18 cellular contexts compared by ENCODE assay signal in genomic region chr2:10374362-10374943, GRCh38.
DNase-seq lines count a peak whose midpoint lies in the region; ATAC-seq and TF ChIP-seq lines count a peak whose summit lies in the region.
"Had no signal": no experiment of that assay in that cellular context is flagged by ENCODE, and none has a peak within 500 bp of the region (broad histone marks: within the 10 kb centered on the region; RNA-seq: fewer than 3 reads in every experiment).

No MANE protein-coding gene starts in this region.

- H3K9me3 Mint-ChIP-seq in endothelial cell (ENCODE audit: unreplicated experiment) = no peaks in the 10 kb centered on the region
- H3K9me3 Mint-ChIP-seq in stimulated activated memory B cell treated with anti-CD40 and anti-IgM and Interleukin-4, amounts not matched to agents 10 μg/mL and 1 μg/mL and 100 μg/mL, for 72 hours = no peaks in the 10 kb centered on the region

- H3K4me1 Mint-ChIP-seq in T-helper 17 cell (peaks cover 48% of the 10 kb centered on the region), endothelial cell (ENCODE audit: unreplicated experiment) (peaks cover 23% of the 10 kb centered on the region)
- H3K4me1 Mint-ChIP-seq in stimulated activated memory B cell treated with anti-CD40 and anti-IgM and Interleukin-4, amounts not matched to agents 10 μg/mL and 1 μg/mL and 100 μg/mL, for 72 hours = peaks cover 92% of the 10 kb centered on the region

- ATAC-seq in Right ventricle myocardium inferior = no peak
- no peak for ATAC-seq in left cardiac atrium
- ATAC-seq in T-helper 17 cell = no peak
- no peak for ATAC-seq in stimulated activated memory B cell treated with anti-CD40 and anti-IgM and Interleukin-4, amounts not matched to agents 10 μg/mL and 1 μg/mL and 100 μg/mL, for 72 hours
- ATAC-seq in HG02973 (IDR thresholded peaks at IDR 0.05; ENCODE audit: unreplicated experiment) = no peak
- ATAC-seq: left ventricle myocardium superior, pancreas had no signal

- intact Hi-C loops in Right ventricle myocardium inferior (cut with DNase I) = no loop called here
- intact Hi-C loops in left cardiac atrium (cut with DNase I) = no loop called here

- peak; percentile 52 for DNase-seq in Right ventricle myocardium inferior (ENCODE audit: missing footprints)
- DNase-seq in left cardiac atrium = no peak
- DNase-seq in T-helper 17 cell = no peak
- DNase-seq in endothelial cell (ENCODE audit: low spot score) = no peak
- DNase-seq in NCI-H2029 (lab: John Stamatoyannopoulos, UW) = no peak
- no peak for DNase-seq in germinal center (ENCODE audit: low spot score)
- DNase-seq: activated CD4-positive, alpha-beta T cell treated with anti-CD3 and anti-CD28 coated beads for 1 hour; activated T-cell treated with anti-CD3 and anti-CD28 coated beads for 4 hours; dorsolateral prefrontal cortex; H7; left ventricle myocardium superior; NCI-H1048; NCI-H526 treated with DMSO at 0.1 percent for 48 hours had no signal

- no peaks in the 10 kb centered on the region for H3K9me3 ChIP-seq in T-helper 17 cell (ENCODE audit: control insufficient read depth, low read length, poor library complexity, severe bottlenecking)
- H3K9me3 ChIP-seq: esophagus muscularis mucosa, pancreas, vagina had no signal

- H3K36me3 Mint-ChIP-seq in T-helper 17 cell (ENCODE audit: low read depth) (no peaks in the 10 kb centered on the region), endothelial cell (ENCODE audit: low read depth, unreplicated experiment) (no peaks in the 10 kb centered on the region)
- H3K36me3 Mint-ChIP-seq in stimulated activated memory B cell treated with anti-CD40 and anti-IgM and Interleukin-4, amounts not matched to agents 10 μg/mL and 1 μg/mL and 100 μg/mL, for 72 hours = no peaks in the 10 kb centered on the region

- H3K27ac Mint-ChIP-seq in T-helper 17 cell = peak overlapping the region; percentile 81
- peak overlapping the region; percentile 57 for H3K27ac Mint-ChIP-seq in endothelial cell (ENCODE audit: unreplicated experiment)
- H3K27ac Mint-ChIP-seq in stimulated activated memory B cell treated with anti-CD40 and anti-IgM and Interleukin-4, amounts not matched to agents 10 μg/mL and 1 μg/mL and 100 μg/mL, for 72 hours = peak overlapping the region; percentile 89

- H3K27me3 Mint-ChIP-seq in T-helper 17 cell (no peaks in the 10 kb centered on the region), endothelial cell (ENCODE audit: unreplicated experiment) (peaks cover 5% of the 10 kb centered on the region)
- H3K27me3 Mint-ChIP-seq in stimulated activated memory B cell treated with anti-CD40 and anti-IgM and Interleukin-4, amounts not matched to agents 10 μg/mL and 1 μg/mL and 100 μg/mL, for 72 hours = no peaks in the 10 kb centered on the region

- H3K4me3 Mint-ChIP-seq in T-helper 17 cell (no peak overlapping the region), endothelial cell (ENCODE audit: unreplicated experiment) (peak overlapping the region; percentile 21)
- H3K4me3 Mint-ChIP-seq in stimulated activated memory B cell treated with anti-CD40 and anti-IgM and Interleukin-4, amounts not matched to agents 10 μg/mL and 1 μg/mL and 100 μg/mL, for 72 hours = peak overlapping the region; percentile 25

- no peak for TF ChIP-seq CTCF in endothelial cell (IDR thresholded peaks at IDR 0.05; ENCODE audit: unreplicated experiment)
